Comparison of ENCODE assay signal across 30 cellular contexts in the genomic region with DNA sequence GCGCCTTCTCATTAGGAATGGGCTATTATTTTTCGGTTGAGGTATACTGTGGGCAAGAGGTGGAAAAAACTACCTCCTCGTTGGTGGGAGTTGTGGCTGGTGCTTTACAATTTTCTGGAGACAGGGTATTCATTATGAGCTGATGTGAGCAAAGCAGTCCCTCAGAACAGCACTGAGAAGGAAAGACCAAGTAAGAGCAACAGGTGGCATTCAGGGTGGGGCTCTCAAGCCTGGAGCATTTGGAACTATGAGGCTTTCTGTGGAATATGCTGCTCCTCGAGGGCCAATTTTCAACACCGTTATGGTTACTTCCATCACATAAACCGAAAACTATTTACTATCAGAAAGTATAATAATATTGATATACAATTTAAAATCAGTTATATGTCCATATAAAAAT.
"Had no signal": no experiment of that assay in that cellular context is flagged by ENCODE, and none has a peak within 500 bp of the region (broad histone marks: within the 10 kb centered on the region; RNA-seq: fewer than 3 reads in every experiment).

No MANE protein-coding gene starts in this region.

- H3K27ac Mint-ChIP-seq: activated CD4-positive, alpha-beta T cell treated with anti-CD3 and anti-CD28 coated beads for 36 hours; activated CD4-positive, alpha-beta T cell treated with anti-CD3 and anti-CD28 coated beads, Interleukin-2, amount 10 ng/mL, durations not matched to agents 7 days and 5 days; activated CD8-positive, alpha-beta T cell treated with anti-CD3 and anti-CD28 coated beads, Interleukin-2, amount 10 ng/mL, durations not matched to agents 7 days and 5 days; activated naive CD4-positive, alpha-beta T cell treated with anti-CD3 and anti-CD28 coated beads, Interleukin-2, amount 10 ng/mL, durations not matched to agents 7 days and 5 days; activated naive CD8-positive, alpha-beta T cell; activated naive CD8-positive, alpha-beta T cell treated with anti-CD3 and anti-CD28 coated beads, Interleukin-2, amount 50 U/mL, for 24 hours; activated T-helper 1 cell treated with anti-CD3 and anti-CD28 coated beads, Interleukin-12 subunit alpha, Interleukin-12 subunit beta, Interleukin-2, Interleukin-4 antibody, amounts not matched to agents 30 ng/mL and 10 ng/mL and 1 ng/mL, durations not matched to agents 14 hours and 24 hours and 36 hours; T-cell had no signal

- H3K9me3 ChIP-seq: MG63, SJSA1 had no signal

- H3K27me3 ChIP-seq: brain microvascular endothelial cell, MG63, SJSA1 had no signal

- H3K4me3 ChIP-seq: MG63, SJSA1 had no signal

- ATAC-seq: activated CD4-positive, alpha-beta T cell treated with anti-CD3 and anti-CD28 coated beads for 36 hours; activated CD8-positive, alpha-beta T cell treated with anti-CD3 and anti-CD28 coated beads, Interleukin-2, amount 10 ng/mL, durations not matched to agents 7 days and 5 days; activated naive CD8-positive, alpha-beta T cell treated with anti-CD3 and anti-CD28 coated beads, Interleukin-2, amount 50 U/mL, for 24 hours; activated T-cell treated with anti-CD3 and anti-CD28 coated beads, Interleukin-2, amount 50 U/mL, for 4 hours; Panc1; SK-N-SH treated with all-trans-retinoic acid at 6 μM for 48 hours; T-cell had no signal

- H3K4me3 Mint-ChIP-seq: activated CD4-positive, alpha-beta T cell treated with anti-CD3 and anti-CD28 coated beads for 36 hours; activated CD4-positive, alpha-beta T cell treated with anti-CD3 and anti-CD28 coated beads, Interleukin-2, amount 10 ng/mL, durations not matched to agents 7 days and 5 days; activated CD8-positive, alpha-beta T cell treated with anti-CD3 and anti-CD28 coated beads, Interleukin-2, amount 10 ng/mL, durations not matched to agents 7 days and 5 days; activated naive CD4-positive, alpha-beta T cell treated with anti-CD3 and anti-CD28 coated beads, Interleukin-2, amount 10 ng/mL, durations not matched to agents 7 days and 5 days; activated naive CD8-positive, alpha-beta T cell treated with anti-CD3 and anti-CD28 coated beads, Interleukin-2, amount 50 U/mL, for 24 hours had no signal

- H3K27ac ChIP-seq: brain microvascular endothelial cell, SJSA1 had no signal

- H3K27me3 Mint-ChIP-seq: activated CD4-positive, alpha-beta T cell treated with anti-CD3 and anti-CD28 coated beads for 36 hours; activated CD4-positive, alpha-beta T cell treated with anti-CD3 and anti-CD28 coated beads, Interleukin-2, amount 10 ng/mL, durations not matched to agents 7 days and 5 days; activated naive CD4-positive, alpha-beta T cell treated with anti-CD3 and anti-CD28 coated beads, Interleukin-2, amount 10 ng/mL, durations not matched to agents 7 days and 5 days; activated naive CD8-positive, alpha-beta T cell; activated naive CD8-positive, alpha-beta T cell treated with anti-CD3 and anti-CD28 coated beads, Interleukin-2, amount 50 U/mL, for 24 hours; T-cell had no signal

- DNase-seq: activated CD4-positive, alpha-beta T cell treated with anti-CD3 and anti-CD28 coated beads for 36 hours; activated CD4-positive, alpha-beta T cell treated with anti-CD3 and anti-CD28 coated beads, Interleukin-2, amount 10 ng/mL, durations not matched to agents 7 days and 5 days; activated CD4-positive, alpha-beta T cell treated with anti-CD3 and anti-CD28 coated beads, Interleukin-2, amount 50 U/mL, for 48 hours; activated CD8-positive, alpha-beta memory T cell treated with anti-CD3 and anti-CD28 coated beads, Interleukin-2, amount 50 U/mL, for 4 hours; activated CD8-positive, alpha-beta T cell treated with anti-CD3 and anti-CD28 coated beads, Interleukin-2, amount 10 ng/mL, durations not matched to agents 7 days and 5 days; activated effector memory CD4-positive, alpha-beta T cell treated with Interleukin-2 at 50 U/mL for 16 hours; activated naive CD4-positive, alpha-beta T cell treated with anti-CD3 and anti-CD28 coated beads, Interleukin-2, amount 10 ng/mL, durations not matched to agents 7 days and 5 days; activated naive CD8-positive, alpha-beta T cell treated with anti-CD3 and anti-CD28 coated beads, Interleukin-2, amount 50 U/mL, for 24 hours; activated T-cell treated with anti-CD3 and anti-CD28 coated beads for 4 hours; activated T-cell treated with anti-CD3 and anti-CD28 coated beads, Interleukin-2, amount 50 U/mL, for 4 hours; anterior cingulate cortex; brain microvascular endothelial cell; Kasumi-1; KG1; MG63; NCI-H1048; NCI-H1105 treated with DMSO at 0.1 percent for 48 hours; NCI-H1436 treated with DMSO at 0.1 percent for 48 hours; NCI-H1694 treated with DMSO at 0.1 percent for 48 hours; NCI-H2029; NCI-H345; NCI-H524 treated with DMSO at 0.1 percent for 48 hours; SHP77; T-cell; T1000 had no signal

- H3K9me3 Mint-ChIP-seq: activated naive CD4-positive, alpha-beta T cell treated with anti-CD3 and anti-CD28 coated beads, Interleukin-2, amount 10 ng/mL, durations not matched to agents 7 days and 5 days; activated T-helper 1 cell treated with anti-CD3 and anti-CD28 coated beads, Interleukin-12 subunit alpha, Interleukin-12 subunit beta, Interleukin-2, Interleukin-4 antibody, amounts not matched to agents 30 ng/mL and 10 ng/mL and 1 ng/mL, durations not matched to agents 14 hours and 24 hours and 36 hours had no signal
